Comparison of ENCODE assay signal across 1 cellular context in genomic region chr10:71850745-71851629, GRCh38.
TF ChIP-seq lines count a peak whose summit lies in the region.

Gene PSAP (minus strand): TSS chr10:71851251. CDS start chr10:71851221, 30 bp downstream.

TF ChIP-seq in HepG2, 621 proteins besides CTCF, POLR2A, EP300 and RAD21 (continued from another document):
- TF ChIP-seq HOMEZ (CRISPR knock-in tag; IDR thresholded peaks at IDR 0.05; ENCODE audit: low read depth) = peak; percentile 59; the same call in 1 of the 2 replicates
- peak; percentile 78; the same call in 1 of the 2 replicates for TF ChIP-seq ZNF614 (CRISPR knock-in tag; IDR thresholded peaks at IDR 0.05; ENCODE audit: borderline replicate concordance)
- TF ChIP-seq HDAC1 (CRISPR knock-in tag; IDR thresholded peaks at IDR 0.05) = peak; percentile 81; the same call in 1 of the 2 replicates
- no peak for TF ChIP-seq ZNF530 (CRISPR knock-in tag; IDR thresholded peaks at IDR 0.05; ENCODE audit: low read depth)
- peak; percentile 90 for TF ChIP-seq ZNF280B (CRISPR knock-in tag; IDR thresholded peaks at IDR 0.05; ENCODE audit: borderline replicate concordance)
- TF ChIP-seq ELF3 (CRISPR knock-in tag; IDR thresholded peaks at IDR 0.05) = 0 out of 2 replicates have a peak, but pooled peaks have one; percentile 28
- TF ChIP-seq NFKB2 (CRISPR knock-in tag; IDR thresholded peaks at IDR 0.05; ENCODE audit: borderline replicate concordance) = peak; percentile 93; the same call in 1 of the 2 replicates
- TF ChIP-seq HNRNPL (IDR thresholded peaks at IDR 0.05; ENCODE audit: low read depth, low read length) = 0 out of 2 replicates have a peak, but pooled peaks have one; percentile 70
- TF ChIP-seq POLR2AphosphoS5 (IDR thresholded peaks at IDR 0.05; ENCODE audit: low read depth, low read length) = peak; percentile 97
- TF ChIP-seq ZNF761 (CRISPR knock-in tag; conservative IDR thresholded peaks at IDR 0.05) = peak; percentile 90
- no peak for TF ChIP-seq SNRNP70 (IDR thresholded peaks at IDR 0.05; ENCODE audit: low read depth, low read length)
- TF ChIP-seq KDM5B (CRISPR knock-in tag; IDR thresholded peaks at IDR 0.05; ENCODE audit: borderline replicate concordance) = peak; percentile 53; the same call in 1 of the 2 replicates
- TF ChIP-seq ZNF83 (CRISPR knock-in tag; IDR thresholded peaks at IDR 0.05; ENCODE audit: borderline replicate concordance) = 0 out of 2 replicates have a peak, but pooled peaks have one; percentile 30
- no peak; the same call in 1 of the 2 replicates for TF ChIP-seq ZNF34 (CRISPR knock-in tag; IDR thresholded peaks at IDR 0.05; ENCODE audit: borderline replicate concordance)
- TF ChIP-seq AKAP8 (CRISPR knock-in tag; IDR thresholded peaks at IDR 0.05) = no peak
- TF ChIP-seq BCL3 (CRISPR knock-in tag; IDR thresholded peaks at IDR 0.05) = peak; percentile 96; the same call in 1 of the 2 replicates
- TF ChIP-seq NRL (CRISPR knock-in tag; IDR thresholded peaks at IDR 0.05; ENCODE audit: borderline replicate concordance) = peak; percentile 83; the same call in 1 of the 2 replicates
- no peak for TF ChIP-seq ZNF337 (CRISPR knock-in tag; IDR thresholded peaks at IDR 0.05; ENCODE audit: borderline replicate concordance, low read depth)
- no peak for TF ChIP-seq GPBP1L1 (CRISPR knock-in tag; IDR thresholded peaks at IDR 0.05)
- 0 out of 2 replicates have a peak, but pooled peaks have one; percentile 44 for TF ChIP-seq ZNF431 (CRISPR knock-in tag; IDR thresholded peaks at IDR 0.05; ENCODE audit: borderline replicate concordance, low read depth)
- TF ChIP-seq ZNF407 (CRISPR knock-in tag; IDR thresholded peaks at IDR 0.05; ENCODE audit: not compliant biosample characterization) = peak; percentile 75
- peak; percentile 84; the same call in 1 of the 2 replicates for TF ChIP-seq PITX1 (CRISPR knock-in tag; IDR thresholded peaks at IDR 0.05)
- TF ChIP-seq BRD4 (CRISPR knock-in tag; IDR thresholded peaks at IDR 0.05) = peak; percentile 56; the same call in 1 of the 2 replicates
- no peak for TF ChIP-seq MTF1 (CRISPR knock-in tag; IDR thresholded peaks at IDR 0.05)
- peak; percentile 85 for TF ChIP-seq ZNF44 (CRISPR knock-in tag; IDR thresholded peaks at IDR 0.05)
- no peak for TF ChIP-seq TBX3 (IDR thresholded peaks at IDR 0.05; ENCODE audit: borderline replicate concordance)
- no peak for TF ChIP-seq ZNF672 (CRISPR knock-in tag; IDR thresholded peaks at IDR 0.05)
- peak; percentile 63; the same call in 1 of the 2 replicates for TF ChIP-seq DMAP1 (CRISPR knock-in tag; IDR thresholded peaks at IDR 0.05)
- no peak for TF ChIP-seq ZNF775 (CRISPR knock-in tag; IDR thresholded peaks at IDR 0.05; ENCODE audit: borderline replicate concordance)
- no peak for TF ChIP-seq PREB (CRISPR knock-in tag; IDR thresholded peaks at IDR 0.05)
- peak; percentile 72; the same call in 1 of the 2 replicates for TF ChIP-seq ZBTB25 (CRISPR knock-in tag; IDR thresholded peaks at IDR 0.05)
- TF ChIP-seq MXD4 (CRISPR knock-in tag; IDR thresholded peaks at IDR 0.05) = peak; percentile 72; the same call in 1 of the 2 replicates
- peak; percentile 39; the same call in 1 of the 2 replicates for TF ChIP-seq ARHGAP35 (CRISPR knock-in tag; IDR thresholded peaks at IDR 0.05; ENCODE audit: borderline replicate concordance)
- no peak for TF ChIP-seq KDM1A (CRISPR knock-in tag; IDR thresholded peaks at IDR 0.05)
- TF ChIP-seq MED13 (CRISPR knock-in tag; IDR thresholded peaks at IDR 0.05) = peak; percentile 56; the same call in 1 of the 2 replicates
- TF ChIP-seq RFX1 (IDR thresholded peaks at IDR 0.05) = no peak
- no peak for TF ChIP-seq ZNF446 (CRISPR knock-in tag; IDR thresholded peaks at IDR 0.05)
